In genomic region chr17:65711671-65712276, GRCh38 we compare ENCODE assay signal across 20 cellular contexts.
DNase-seq lines count a peak whose midpoint lies in the region; FAIRE-seq lines count a peak whose summit lies in the region.
"Had no signal": no experiment of that assay in that cellular context is flagged by ENCODE, and none has a peak within 500 bp of the region (broad histone marks: within the 10 kb centered on the region; RNA-seq: fewer than 3 reads in every experiment).

No MANE protein-coding gene starts in this region.

- H3K9me3 ChIP-seq in endocrine pancreas (ENCODE audit: control insufficient read depth, low read length) (no peaks in the 10 kb centered on the region), small intestine (ENCODE audit: control insufficient read depth, low read depth) (no peaks in the 10 kb centered on the region)
- H3K9me3 ChIP-seq: heart right ventricle had no signal

- FAIRE-seq in small intestine (lab: Jason Lieb, UNC), result no peak
- FAIRE-seq: A204.1, bronchial epithelial cell, keratinocyte had no signal

- no peaks in the 10 kb centered on the region for H3K27me3 ChIP-seq in endocrine pancreas (ENCODE audit: control insufficient read depth, insufficient read depth, low read length)
- no peaks in the 10 kb centered on the region for H3K27me3 ChIP-seq in small intestine (ENCODE audit: control insufficient read depth in 2 of 2, insufficient read depth in 2 of 2, low read length in 2 of 2)
- H3K27me3 ChIP-seq: heart right ventricle had no signal

- WGBS in small intestine, 3 donors, result 17 to 56% (median 28%) methylated on average over 8 of the region's 8 CpGs

- no peaks in the 10 kb centered on the region for H3K9me3 Mint-ChIP-seq in activated T-cell treated with anti-CD3 and anti-CD28 coated beads, Interleukin-2, amount 50 U/mL, for 24 hours
- H3K9me3 Mint-ChIP-seq in T-helper 2 cell treated with Interferon-gamma antibody and Interleukin-4, amounts not matched to agents 5 μg/mL and 100 μg/mL, for 36 hours, result no peaks in the 10 kb centered on the region
- H3K9me3 Mint-ChIP-seq: stimulated activated memory B cell treated with anti-CD40 and anti-IgM and Interleukin-4, amounts not matched to agents 10 μg/mL and 1 μg/mL and 100 μg/mL, for 72 hours; T-helper 1 cell treated with Interleukin-12 subunit alpha and Interleukin-12 subunit beta and Interleukin-4 antibody, amounts not matched to agents 30 μg/mL and 1 μg/mL, for 36 hours had no signal

- H3K27me3 Mint-ChIP-seq in activated T-cell treated with anti-CD3 and anti-CD28 coated beads, Interleukin-2, amount 50 U/mL, for 24 hours, result no peaks in the 10 kb centered on the region
- no peaks in the 10 kb centered on the region for H3K27me3 Mint-ChIP-seq in T-helper 2 cell treated with Interferon-gamma antibody and Interleukin-4, amounts not matched to agents 5 μg/mL and 100 μg/mL, for 36 hours (ENCODE audit: low read depth)
- H3K27me3 Mint-ChIP-seq: stimulated activated memory B cell treated with anti-CD40 and anti-IgM and Interleukin-4, amounts not matched to agents 10 μg/mL and 1 μg/mL and 100 μg/mL, for 72 hours had no signal

- peak overlapping the region; percentile 50 for H3K4me3 Mint-ChIP-seq in activated T-cell treated with anti-CD3 and anti-CD28 coated beads, Interleukin-2, amount 50 U/mL, for 24 hours
- peak overlapping the region; percentile 25 for H3K4me3 Mint-ChIP-seq in T-helper 2 cell treated with Interferon-gamma antibody and Interleukin-4, amounts not matched to agents 5 μg/mL and 100 μg/mL, for 36 hours
- H3K4me3 Mint-ChIP-seq: stimulated activated memory B cell treated with anti-CD40 and anti-IgM and Interleukin-4, amounts not matched to agents 10 μg/mL and 1 μg/mL and 100 μg/mL, for 72 hours; T-helper 1 cell treated with Interleukin-12 subunit alpha and Interleukin-12 subunit beta and Interleukin-4 antibody, amounts not matched to agents 30 μg/mL and 1 μg/mL, for 36 hours had no signal

- no peaks in the 10 kb centered on the region for H3K36me3 ChIP-seq in endocrine pancreas (ENCODE audit: control insufficient read depth, insufficient read depth, low read length)
- no peaks in the 10 kb centered on the region for H3K36me3 ChIP-seq in small intestine (ENCODE audit: control insufficient read depth in 2 of 2, insufficient read depth in 2 of 2, low read length in 2 of 2)
- H3K36me3 ChIP-seq: heart right ventricle had no signal

- H3K27ac Mint-ChIP-seq in activated T-cell treated with anti-CD3 and anti-CD28 coated beads, Interleukin-2, amount 50 U/mL, for 24 hours, result no peak overlapping the region
- no peak overlapping the region for H3K27ac Mint-ChIP-seq in T-helper 2 cell treated with Interferon-gamma antibody and Interleukin-4, amounts not matched to agents 5 μg/mL and 100 μg/mL, for 36 hours
- H3K27ac Mint-ChIP-seq: stimulated activated memory B cell treated with anti-CD40 and anti-IgM and Interleukin-4, amounts not matched to agents 10 μg/mL and 1 μg/mL and 100 μg/mL, for 72 hours; T-helper 1 cell treated with Interleukin-12 subunit alpha and Interleukin-12 subunit beta and Interleukin-4 antibody, amounts not matched to agents 30 μg/mL and 1 μg/mL, for 36 hours had no signal

- peaks cover 20% of the 10 kb centered on the region for H3K4me1 Mint-ChIP-seq in activated T-cell treated with anti-CD3 and anti-CD28 coated beads, Interleukin-2, amount 50 U/mL, for 24 hours (ENCODE audit: low read depth)
- H3K4me1 Mint-ChIP-seq in T-helper 2 cell treated with Interferon-gamma antibody and Interleukin-4, amounts not matched to agents 5 μg/mL and 100 μg/mL, for 36 hours (ENCODE audit: low read depth), result peaks cover 2% of the 10 kb centered on the region
- H3K4me1 Mint-ChIP-seq: stimulated activated memory B cell treated with anti-CD40 and anti-IgM and Interleukin-4, amounts not matched to agents 10 μg/mL and 1 μg/mL and 100 μg/mL, for 72 hours had no signal

- no peak for DNase-seq in activated T-cell treated with anti-CD3 and anti-CD28 coated beads, Interleukin-2, amount 50 U/mL, for 24 hours
- DNase-seq in activated T-cell treated with anti-CD3 and anti-CD28 coated beads, Interleukin-2, amount 50 U/mL, for 1 hour, result no peak
- DNase-seq in T-helper 2 cell treated with Interferon-gamma antibody and Interleukin-4, amounts not matched to agents 5 μg/mL and 100 μg/mL, for 36 hours (ENCODE audit: low spot score), result no peak
- DNase-seq in small intestine (peak; percentile 66), NCI-H2029 treated with DMSO at 0.1 percent for 48 hours (lab: John Stamatoyannopoulos, UW) (no peak), NCI-H187 treated with DMSO at 0.1 percent for 48 hours (lab: John Stamatoyannopoulos, UW) (no peak), NCI-H82 treated with DMSO at 0.1 percent for 48 hours (lab: John Stamatoyannopoulos, UW; ENCODE audit: unreplicated experiment) (no peak)
- DNase-seq: C1 segment of cervical spinal cord, DMS79 treated with DMSO at 0.1 percent for 48 hours, heart right ventricle, mesenchymal stem cell, NCI-H146, NCI-H446, SHP77 treated with DMSO at 0.1 percent for 48 hours had no signal

- H3K4me1 ChIP-seq in endocrine pancreas (ENCODE audit: control insufficient read depth, insufficient read depth, low read length), result no peaks in the 10 kb centered on the region
- peaks cover 0 to 2% of the 10 kb centered on the region in 2 donors for H3K4me1 ChIP-seq in small intestine (ENCODE audit: control insufficient read depth in 2 of 2, insufficient read depth in 1 of 2, low read depth in 1 of 2, low read length in 1 of 2)

- peak overlapping the region; percentile 29 for H3K4me3 ChIP-seq in endocrine pancreas (ENCODE audit: control insufficient read depth, insufficient read depth, low read length)
- H3K4me3 ChIP-seq in small intestine (ENCODE audit: low read depth in 1 of 2, low read length in 2 of 2), result peak overlapping the region in 1 of 2 donors; percentile 31
- H3K4me3 ChIP-seq: heart right ventricle had no signal

- no peak overlapping the region for H3K9ac ChIP-seq in endocrine pancreas (ENCODE audit: control insufficient read depth, insufficient read depth, low read length)

- no peaks in the 10 kb centered on the region for H3K36me3 Mint-ChIP-seq in activated T-cell treated with anti-CD3 and anti-CD28 coated beads, Interleukin-2, amount 50 U/mL, for 24 hours (ENCODE audit: low read depth)
- H3K36me3 Mint-ChIP-seq in T-helper 2 cell treated with Interferon-gamma antibody and Interleukin-4, amounts not matched to agents 5 μg/mL and 100 μg/mL, for 36 hours (ENCODE audit: low read depth), result no peaks in the 10 kb centered on the region
- H3K36me3 Mint-ChIP-seq: stimulated activated memory B cell treated with anti-CD40 and anti-IgM and Interleukin-4, amounts not matched to agents 10 μg/mL and 1 μg/mL and 100 μg/mL, for 72 hours had no signal

- no peak overlapping the region for H3K27ac ChIP-seq in small intestine (ENCODE audit: low read depth in 1 of 2, low read length in 1 of 2)
- H3K27ac ChIP-seq: heart right ventricle had no signal
